9 cellular contexts compared by ENCODE assay signal in genomic region chr1:51344602-51345299, GRCh38. TPM values are rescaled to one million over a fixed set of nuclear protein-coding genes. Genes with fewer than 3 reads are reported as not detected.
DNase-seq lines count a peak whose midpoint lies in the region; ATAC-seq and TF ChIP-seq lines count a peak whose summit lies in the region.
"Had no signal": no experiment of that assay in that cellular context is flagged by ENCODE, and none has a peak within 500 bp of the region (broad histone marks: within the 10 kb centered on the region; RNA-seq: fewer than 3 reads in every experiment).

No MANE protein-coding gene starts in this region.

- in situ Hi-C loops in G401 (cut with HindIII; ENCODE audit: low sequenced_read_pairs): no loop called here

- H3K4me3 ChIP-seq in coronary artery: peak overlapping the region; percentile 56
- peak overlapping the region in 2 of 3 donors; percentile 12 to 27 for H3K4me3 ChIP-seq in right lobe of liver

- TF ChIP-seq POLR2A in right lobe of liver (IDR thresholded peaks at IDR 0.05): no peak

- no peaks in the 10 kb centered on the region for H3K9me3 Mint-ChIP-seq in stimulated activated naive CD8-positive, alpha-beta T cell treated with anti-CD3 and anti-CD28 coated beads, Interleukin-15, amount 100 ng/mL, for 72 hours

- DNase-seq in stimulated activated naive CD8-positive, alpha-beta T cell treated with anti-CD3 and anti-CD28 coated beads, Interleukin-15, amount 100 ng/mL, for 72 hours: no peak
- DNase-seq in stimulated activated naive CD8-positive, alpha-beta T cell treated with anti-CD3 and anti-CD28 coated beads, Interleukin-15, Interleukin-2, amounts not matched to agents 100 U/mL and 50 U/mL, for 24 hours: no peak
- no peak for DNase-seq in coronary artery (ENCODE audit: low spot score)
- DNase-seq in right lobe of liver: peak in 1 of 3 donors; percentile 54
- no peak for DNase-seq in putamen (ENCODE audit: low spot score)
- DNase-seq in NCI-H446 (lab: John Stamatoyannopoulos, UW): no peak
- no peak for DNase-seq in G401 (ENCODE audit: low spot score)
- DNase-seq: CD4-positive, CD25-positive, alpha-beta regulatory T cell had no signal

- H3K27ac Mint-ChIP-seq in stimulated activated naive CD8-positive, alpha-beta T cell treated with anti-CD3 and anti-CD28 coated beads, Interleukin-15, amount 100 ng/mL, for 72 hours: no peak overlapping the region
- H3K27ac Mint-ChIP-seq: CD4-positive, CD25-positive, alpha-beta regulatory T cell had no signal

- peak overlapping the region in 1 of 2 donors; percentile 9 for H3K4me3 Mint-ChIP-seq in stimulated activated naive CD8-positive, alpha-beta T cell treated with anti-CD3 and anti-CD28 coated beads, Interleukin-15, amount 100 ng/mL, for 72 hours
- H3K4me3 Mint-ChIP-seq: CD4-positive, CD25-positive, alpha-beta regulatory T cell had no signal

- 0% methylated on average over 1 of the region's 60 CpGs for WGBS in right lobe of liver (ENCODE audit: insufficient coverage, low coverage, low lambda C conversion rate, missing lambda C conversion rate)

- H3K27ac ChIP-seq in coronary artery (no peak overlapping the region), right lobe of liver (no peak overlapping the region)

- H3K27me3 Mint-ChIP-seq in stimulated activated naive CD8-positive, alpha-beta T cell treated with anti-CD3 and anti-CD28 coated beads, Interleukin-15, amount 100 ng/mL, for 72 hours: peaks cover 66% of the 10 kb centered on the region

- peaks cover 0 to 4% (median 0%) of the 10 kb centered on the region in 4 donors for H3K4me1 ChIP-seq in right lobe of liver

- intact Hi-C loops in right lobe of liver (cut with DNase I): no loop called here

- H3K9me3 ChIP-seq in right lobe of liver: no peaks in the 10 kb centered on the region

- no peaks in the 10 kb centered on the region for H3K36me3 ChIP-seq in right lobe of liver

- TF ChIP-seq CTCF in coronary artery (IDR thresholded peaks at IDR 0.05) (no peak), right lobe of liver (IDR thresholded peaks at IDR 0.05) (peak in 3 of 4 donors; percentile 28 to 36 (median 29))

- ATAC-seq in stimulated activated naive CD8-positive, alpha-beta T cell treated with anti-CD3 and anti-CD28 coated beads, Interleukin-15, amount 100 ng/mL, for 72 hours: peak; percentile 34
- ATAC-seq in stimulated activated naive CD8-positive, alpha-beta T cell treated with anti-CD3 and anti-CD28 coated beads, Interleukin-15, Interleukin-2, amounts not matched to agents 100 U/mL and 50 U/mL, for 24 hours: no peak
- peak; percentile 70 to 84 (median 75) for ATAC-seq in right lobe of liver
- no peak for ATAC-seq in GM21447 (IDR thresholded peaks at IDR 0.05; ENCODE audit: unreplicated experiment)

- H3K4me1 Mint-ChIP-seq in stimulated activated naive CD8-positive, alpha-beta T cell treated with anti-CD3 and anti-CD28 coated beads, Interleukin-15, amount 100 ng/mL, for 72 hours: peaks cover 9% of the 10 kb centered on the region

- H3K27me3 ChIP-seq in right lobe of liver: no peaks in the 10 kb centered on the region

RNA-seq across cellular contexts. Expression of gene TTC39A, which starts 14.4 kb away (rescaled TPM):
- 1 to 10 TPM in 5 of 6 experiments, under 1 TPM in 1; 0.34 to 8.5 (median 3.4) TPM for total RNA-seq in right lobe of liver
- total RNA-seq in G401 (2014; rRNA removed; shearing (Covaris generic)): 20.3 and 37.4 TPM in 2 replicates
- total RNA-seq: CD4-positive, CD25-positive, alpha-beta regulatory T cell had no signal

Comparison
In these comparisons a context has a peak if more than half of its experiments do, and no peak if none do; other contexts are left out.
1. ATAC-seq: peak in stimulated activated naive CD8-positive, alpha-beta T cell treated with anti-CD3 and anti-CD28 coated beads, Interleukin-15, amount 100 ng/mL, for 72 hours (single experiment) and right lobe of liver (4 of 4); none in stimulated activated naive CD8-positive, alpha-beta T cell treated with anti-CD3 and anti-CD28 coated beads, Interleukin-15, Interleukin-2, amounts not matched to agents 100 U/mL and 50 U/mL, for 24 hours (single experiment) and GM21447 (single experiment).